ENCODE assay signal across 8 cellular contexts in the genomic region with DNA sequence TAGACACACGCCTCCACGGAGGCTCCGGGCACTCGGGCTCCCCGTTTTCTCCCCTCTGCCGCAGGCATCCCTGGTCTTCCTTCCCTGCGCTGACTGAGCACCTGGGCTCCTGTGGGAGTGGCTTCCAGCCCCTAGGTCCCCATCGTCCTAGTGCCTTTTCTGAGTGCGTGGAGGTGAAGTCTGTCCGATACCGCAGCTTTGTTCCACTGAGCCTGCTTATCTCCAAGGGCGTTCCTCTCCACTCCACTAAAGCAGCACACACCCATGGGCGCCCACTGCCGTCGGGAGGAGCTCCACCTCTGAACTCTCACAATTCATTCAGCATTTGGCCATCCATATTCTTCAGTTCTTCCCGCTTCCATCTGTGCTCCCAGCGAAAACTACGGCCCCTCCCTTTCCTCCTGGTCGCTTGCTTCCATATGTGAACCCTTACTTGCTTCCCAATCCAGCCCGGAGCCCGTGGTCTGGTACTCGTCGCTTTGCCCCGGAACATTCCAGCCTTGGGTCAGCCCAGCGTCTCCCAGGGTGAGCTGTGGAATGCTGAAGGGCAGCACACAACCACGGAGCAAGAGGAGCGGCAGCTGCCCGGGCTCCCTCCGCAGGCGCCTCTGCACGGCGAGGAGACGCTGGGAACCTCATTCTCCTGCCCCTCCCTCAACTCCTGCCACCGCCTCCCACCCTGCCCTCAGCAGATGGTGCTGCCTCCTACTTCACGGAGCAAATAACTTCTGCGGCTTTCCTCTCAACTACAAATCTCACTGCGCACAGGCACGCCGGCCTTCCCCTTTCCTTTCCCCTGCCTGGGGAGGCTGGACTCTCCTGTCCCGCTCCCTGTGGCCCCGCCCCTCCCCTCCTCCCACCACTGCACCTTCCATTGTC. TPM values are rescaled to one million over a fixed set of nuclear protein-coding genes. Genes with fewer than 3 reads are reported as not detected.
DNase-seq lines count a peak whose midpoint lies in the region; ATAC-seq and TF ChIP-seq lines count a peak whose summit lies in the region.

No MANE protein-coding gene starts in this region.

- no peak for TF ChIP-seq CTCF in IMR-90 (conservative IDR thresholded peaks at IDR 0.05; ENCODE audit: low read depth, low read length)

- no peak overlapping the region for H2BK5ac ChIP-seq in IMR-90 (ENCODE audit: low read depth, low read length, poor library complexity, severe bottlenecking)

- H3K9me3 ChIP-seq in IMR-90 (ENCODE audit: control insufficient read depth, insufficient read depth, low read length) = no peaks in the 10 kb centered on the region
- no peaks in the 10 kb centered on the region for H3K9me3 ChIP-seq in skeletal muscle tissue (ENCODE audit: control insufficient read depth in 3 of 3, low read length in 3 of 3)

- H4K20me1 ChIP-seq in IMR-90 (ENCODE audit: insufficient read depth, low read length) = peaks cover 6% of the 10 kb centered on the region; the same call in 1 of the 2 replicates

- no peak overlapping the region; the same call in 1 of the 2 replicates for H3K18ac ChIP-seq in IMR-90 (ENCODE audit: low read depth, low read length)

- POLR2A ChIA-PET in IMR-90 (lab: Charles Lee; ENCODE audit: unreplicated experiment) = no interaction called here

- intact Hi-C loops in IMR-90 (cut with micrococcal nuclease) = loop anchor here (1.0 to 5.0 kb wide), 4 partner anchors 52 to 194 kb away; a partner anchor contains a TSS

- peak overlapping the region in 1 of 2 experiments; percentile 73; a peak in 2 of 4 replicates for H4K8ac ChIP-seq in IMR-90 (ENCODE audit: low read depth in 2 of 2, low read length in 2 of 2)

- in situ Hi-C loops in IMR-90 (cut with MboI; ENCODE audit: low sequenced_read_pairs) = no loop called here

- peak overlapping the region; percentile 54; the same call in 1 of the 2 replicates for H2BK20ac ChIP-seq in IMR-90 (ENCODE audit: low read depth, low read length)

- H3K4me1 ChIP-seq in IMR-90 (ENCODE audit: control insufficient read depth, insufficient read depth, low read length) = peaks cover 10% of the 10 kb centered on the region; the same call in 1 of the 2 replicates
- H3K4me1 ChIP-seq in skeletal muscle tissue (ENCODE audit: control insufficient read depth in 3 of 3, insufficient read depth in 3 of 3, low read length in 3 of 3) = peaks cover 10 to 18% (median 16%) of the 10 kb centered on the region in 3 donors

- peaks cover 2% of the 10 kb centered on the region for H3K27me3 ChIP-seq in IMR-90 (ENCODE audit: control insufficient read depth, insufficient read depth, low read length)
- peaks cover 0 to 21% (median 20%) of the 10 kb centered on the region in 3 donors for H3K27me3 ChIP-seq in skeletal muscle tissue (ENCODE audit: control insufficient read depth in 3 of 3, insufficient read depth in 3 of 3, low read length in 3 of 3)

- no peak for TF ChIP-seq RAD21 in IMR-90 (IDR thresholded peaks at IDR 0.05; ENCODE audit: low read length)

- 7% methylated on average over 13 of the region's 41 CpGs; no CpG with 5 or more reads in 1 of the 2 experiments for WGBS in IMR-90 (ENCODE audit: extremely low coverage in 2 of 2, insufficient read length in 1 of 2), 2 experiments

- H2AK9ac ChIP-seq in IMR-90 (replicated peaks; ENCODE audit: low read depth, low read length, poor library complexity) = peak overlapping the region; percentile 75

- peak overlapping the region; percentile 66 for H2BK120ac ChIP-seq in IMR-90 (ENCODE audit: low read depth, low read length)

- H3K23ac ChIP-seq in IMR-90 (ENCODE audit: low read depth, low read length) = 0 out of 2 replicates have a peak overlapping the region, but pooled peaks have one; percentile 27

- H3K27ac ChIP-seq in IMR-90 (ENCODE audit: insufficient read depth, low read length) (peak overlapping the region; percentile 26; the same call in 1 of the 2 replicates), skeletal muscle tissue (ENCODE audit: low read depth, low read length) (no peak overlapping the region)

- H3K4ac ChIP-seq in IMR-90 (ENCODE audit: low read depth, low read length) = peak overlapping the region; percentile 81

- ATAC-seq in IMR-90 (ENCODE audit: low read depth) (peak; percentile 78), GM21723 (IDR thresholded peaks at IDR 0.05; ENCODE audit: unreplicated experiment) (no peak)

- H3K4me2 ChIP-seq in IMR-90 (ENCODE audit: low read depth, low read length) = peak overlapping the region; percentile 44

- H2AK5ac ChIP-seq in IMR-90 (ENCODE audit: low read depth, low read length) = 0 out of 2 replicates have a peak overlapping the region, but pooled peaks have one; percentile 11

- H3K36me3 ChIP-seq in IMR-90 (ENCODE audit: control insufficient read depth, insufficient read depth, low read length) (peaks cover 19% of the 10 kb centered on the region), skeletal muscle tissue (ENCODE audit: control insufficient read depth in 3 of 3, insufficient read depth in 3 of 3, low read length in 3 of 3) (peaks cover 0 to 6% (median 4%) of the 10 kb centered on the region in 3 donors)

- H3K4me3 ChIP-seq in IMR-90 (ENCODE audit: insufficient read depth, low read depth, low read length) = peak overlapping the region; percentile 4; the same call in 1 of the 2 replicates
- H3K4me3 ChIP-seq in skeletal muscle tissue (ENCODE audit: low read length in 3 of 3) = peak overlapping the region; percentile 55 to 73 (median 69)

- DNase-seq in COLO668 (lab: John Stamatoyannopoulos, UW; ENCODE audit: unreplicated experiment) (peak; percentile 42), IMR-90 (peak; percentile 31), T-helper 2 cell (peak in 3 of 5 experiments; percentile 28 to 62 (median 30)), islet precursor cell (peak; percentile 91), NCI-H1048 (lab: John Stamatoyannopoulos, UW) (no peak)
- DNase-seq in central memory CD4-positive, alpha-beta T cell = peak; percentile 45

- H3K14ac ChIP-seq in IMR-90 (replicated peaks; ENCODE audit: low read depth, low read length) = peak overlapping the region; percentile 25; the same call in 1 of the 2 replicates

- TF ChIP-seq POLR2A in IMR-90 (IDR thresholded peaks at IDR 0.05; ENCODE audit: low read depth, low read length) = no peak

- CTCF ChIA-PET in IMR-90 (lab: Yijun Ruan, JAX) = interaction anchor here (0.9 to 2.1 kb wide), 3 partner anchors 18 to 110 kb away, joined by 3 to 8 read pairs (median 3); no protein-coding TSS in a partner anchor

- peak overlapping the region; percentile 94 for H2AFZ ChIP-seq in IMR-90 (replicated peaks; ENCODE audit: low read length, poor library complexity)

- dilution Hi-C loops in IMR-90 (cut with HindIII; ENCODE audit: low sequenced_read_pairs, unreplicated experiment) = no loop called here

- no peak overlapping the region; the same call in 1 of the 2 replicates for H4K91ac ChIP-seq in IMR-90 (ENCODE audit: insufficient read depth, low read depth, low read length)

- no peak overlapping the region; the same call in 1 of the 2 replicates for H3K56ac ChIP-seq in IMR-90 (ENCODE audit: extremely low read depth, insufficient read depth, low read length)

- peak overlapping the region; percentile 8; the same call in 1 of the 2 replicates for H3K9ac ChIP-seq in IMR-90 (ENCODE audit: low read depth, low read length)
- H3K9ac ChIP-seq in skeletal muscle tissue (ENCODE audit: low read depth in 1 of 3, low read length in 3 of 3) = peak overlapping the region; percentile 42 to 68 (median 57)

- H2BK15ac ChIP-seq in IMR-90 (ENCODE audit: low read depth, low read length) = no peak overlapping the region

- H3K79me1 ChIP-seq in IMR-90 (ENCODE audit: low read depth in 1 of 2, low read length in 2 of 2) = no peaks in the 10 kb centered on the region

- peaks cover 8% of the 10 kb centered on the region for H3K9me1 ChIP-seq in IMR-90 (ENCODE audit: insufficient read depth, low read length)

- BruUV-seq in IMR-90 (replicated peaks; lab: Mats Ljungman, UMichigan) = no TSS peak

- peak overlapping the region; percentile 14; the same call in 1 of the 2 replicates for H4K5ac ChIP-seq in IMR-90 (ENCODE audit: low read depth, low read length)

TF ChIP-seq in IMR-90, 13 proteins besides CTCF, POLR2A, EP300 and RAD21 (continues in another document):
- TF ChIP-seq MXI1 (IDR thresholded peaks at IDR 0.05; ENCODE audit: borderline replicate concordance, low read depth, low read length) = no peak
- TF ChIP-seq RCOR1 (IDR thresholded peaks at IDR 0.05; ENCODE audit: insufficient replicate concordance, low read length) = no peak
- TF ChIP-seq, protein P1, sequence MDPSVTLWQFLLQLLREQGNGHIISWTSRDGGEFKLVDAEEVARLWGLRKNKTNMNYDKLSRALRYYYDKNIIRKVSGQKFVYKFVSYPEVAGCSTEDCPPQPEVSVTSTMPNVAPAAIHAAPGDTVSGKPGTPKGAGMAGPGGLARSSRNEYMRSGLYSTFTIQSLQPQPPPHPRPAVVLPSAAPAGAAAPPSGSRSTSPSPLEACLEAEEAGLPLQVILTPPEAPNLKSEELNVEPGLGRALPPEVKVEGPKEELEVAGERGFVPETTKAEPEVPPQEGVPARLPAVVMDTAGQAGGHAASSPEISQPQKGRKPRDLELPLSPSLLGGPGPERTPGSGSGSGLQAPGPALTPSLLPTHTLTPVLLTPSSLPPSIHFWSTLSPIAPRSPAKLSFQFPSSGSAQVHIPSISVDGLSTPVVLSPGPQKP (IDR thresholded peaks at IDR 0.05; ENCODE audit: borderline replicate concordance, low read depth, low read length) = no peak
- TF ChIP-seq MAZ (IDR thresholded peaks at IDR 0.05; ENCODE audit: borderline replicate concordance, low read depth, low read length) = no peak; the same call in 1 of the 2 replicates
- no peak for TF ChIP-seq CEBPB (IDR thresholded peaks at IDR 0.05; ENCODE audit: low read depth, low read length)
- TF ChIP-seq MAFK (IDR thresholded peaks at IDR 0.05; ENCODE audit: low read depth, low read length) = no peak
- no peak for TF ChIP-seq SMC3 (IDR thresholded peaks at IDR 0.05; ENCODE audit: low read depth, low read length)
- no peak for TF ChIP-seq RFX5 (IDR thresholded peaks at IDR 0.05; ENCODE audit: low read depth, low read length)
- TF ChIP-seq CHD1 (IDR thresholded peaks at IDR 0.05; ENCODE audit: low read depth, low read length) = no peak
- TF ChIP-seq BHLHE40 (IDR thresholded peaks at IDR 0.05; ENCODE audit: low read depth, low read length) = no peak

RNA-seq across cellular contexts. Expression of a gene that starts 27.5 kb away (rescaled TPM):
- total RNA-seq in IMR-90 (2012; rRNA removed) (91.0 and 91.9 TPM in 2 replicates), skeletal muscle tissue (23.0 TPM)
- polyA plus RNA-seq in IMR-90 (2012; rRNA removed) = 79.4 and 86.1 TPM in 2 replicates
- 44.9 and 89.2 TPM in 2 replicates for polyA plus RNA-seq in IMR-90 (2012; cell fraction: cytosol; rRNA removed)
- polyA plus RNA-seq in IMR-90 (2012; cell fraction: nucleus; rRNA removed; ENCODE audit: low replicate concordance) = 90.5 and 239 TPM in 2 replicates

RNA-seq across cellular contexts. Expression of a gene that starts 31.9 kb away (rescaled TPM):
- not detected in 2 replicates for total RNA-seq in IMR-90 (2012; rRNA removed)
- not detected in 2 replicates for polyA plus RNA-seq in IMR-90 (2012; rRNA removed)
- not detected in 2 replicates for polyA plus RNA-seq in IMR-90 (2012; cell fraction: cytosol; rRNA removed)
- not detected in 2 replicates for polyA plus RNA-seq in IMR-90 (2012; cell fraction: nucleus; rRNA removed; ENCODE audit: low replicate concordance)
- not detected for total RNA-seq in skeletal muscle tissue

RNA-seq across cellular contexts. Expression of a gene that starts 52.3 kb away (rescaled TPM):
- 6.1 and 9.5 TPM in 2 replicates for total RNA-seq in IMR-90 (2012; rRNA removed)
- polyA plus RNA-seq in IMR-90 (2012; rRNA removed) = 4.7 and 5.3 TPM in 2 replicates
- 5.7 and 6.2 TPM in 2 replicates for polyA plus RNA-seq in IMR-90 (2012; cell fraction: cytosol; rRNA removed)
- polyA plus RNA-seq in IMR-90 (2012; cell fraction: nucleus; rRNA removed; ENCODE audit: low replicate concordance) = 4.5 and 5.6 TPM in 2 replicates
- 5.2 TPM for total RNA-seq in skeletal muscle tissue
